ENCODE assay signal across 8 cellular contexts in genomic region chr11:16946477-16947282, GRCh38.
DNase-seq lines count a peak whose midpoint lies in the region; ATAC-seq, FAIRE-seq and TF ChIP-seq lines count a peak whose summit lies in the region.

No MANE protein-coding gene starts in this region.

- no TSS peak for BruUV-seq in GM12878 (replicated peaks; lab: Mats Ljungman, UMichigan)

- CTCF ChIA-PET in GM12878 (lab: Yijun Ruan, JAX) = interaction anchor here (0.6 to 5.4 kb wide), 15 partner anchors 9 to 207 kb away, joined by 3 to 82 read pairs (median 4); no protein-coding TSS in a partner anchor

- H3K9ac ChIP-seq in GM12878 (ENCODE audit: control insufficient read depth, insufficient read depth, low read length) = peak overlapping the region; percentile 46; the same call in 1 of the 2 replicates

- in situ Hi-C loops in GM12878 (cut with MboI) = loop anchor here (5.0 kb wide), 1 partner anchor 116 kb away; no protein-coding TSS in a partner anchor

- H3K9me3 ChIP-seq in GM12878 (replicated peaks; ENCODE audit: control insufficient read depth, insufficient read depth, low read length) = no peaks in the 10 kb centered on the region

- intact Hi-C loops in GM12878 (cut with micrococcal nuclease; ENCODE audit: unreplicated experiment) = loop anchor here (1.0 to 10.0 kb wide), 6 partner anchors 40 to 556 kb away; partner anchors contain the start of genes PIK3C2A and RPS13
- intact Hi-C loops in activated T-helper 2 cell treated with anti-CD3 and anti-CD28 coated beads, Interferon-gamma antibody, Interleukin-2, Interleukin-4, amounts not matched to agents 10 μg/mL and 5 μg/mL and 100 μg/mL, durations not matched to agents 14 hours and 24 hours and 36 hours (cut with micrococcal nuclease) = loop anchor here (1.0 kb wide), 1 partner anchor 117 kb away; no protein-coding TSS in a partner anchor

- peak overlapping the region; percentile 91 for H2AFZ ChIP-seq in GM12878 (ENCODE audit: control insufficient read depth, low read depth, low read length)

- no peak overlapping the region for H3K27ac Mint-ChIP-seq in activated T-helper 2 cell treated with anti-CD3 and anti-CD28 coated beads, Interferon-gamma antibody, Interleukin-2, Interleukin-4, amounts not matched to agents 10 μg/mL and 5 μg/mL and 100 μg/mL, durations not matched to agents 14 hours and 24 hours and 36 hours

- peaks cover 2% of the 10 kb centered on the region for H3K4me1 Mint-ChIP-seq in activated T-helper 2 cell treated with anti-CD3 and anti-CD28 coated beads, Interferon-gamma antibody, Interleukin-2, Interleukin-4, amounts not matched to agents 10 μg/mL and 5 μg/mL and 100 μg/mL, durations not matched to agents 14 hours and 24 hours and 36 hours (ENCODE audit: low read depth)

- H3K4me1 ChIP-seq in GM12878 (ENCODE audit: control insufficient read depth, insufficient read depth, low read length) = peaks cover 12% of the 10 kb centered on the region

- DNase-seq in GM12891 (ENCODE audit: insufficient read length, low spot score) = no peak
- peak; percentile 72 for DNase-seq in GM12878 (ENCODE audit: low read depth, low spot score)
- DNase-seq in GM19238 (ENCODE audit: insufficient read length, low spot score) = no peak
- DNase-seq in activated T-helper 2 cell treated with anti-CD3 and anti-CD28 coated beads, Interferon-gamma antibody, Interleukin-2, Interleukin-4, amounts not matched to agents 10 μg/mL and 5 μg/mL and 100 μg/mL, durations not matched to agents 14 hours and 24 hours and 36 hours (ENCODE audit: low spot score) = no peak
- DNase-seq in DMS53 treated with DMSO at 0.1 percent for 48 hours (lab: John Stamatoyannopoulos, UW; ENCODE audit: unreplicated experiment) = no peak
- no peak for DNase-seq in NCI-H510A (lab: John Stamatoyannopoulos, UW)

- TF ChIP-seq POLR2A in GM12891 (IDR thresholded peaks at IDR 0.05; ENCODE audit: low read depth, low read length) = no peak
- no peak; the same call in 1 of the 2 replicates for TF ChIP-seq POLR2A in GM12878 (IDR thresholded peaks at IDR 0.05; ENCODE audit: low read depth, low read length)

- WGBS in GM12878 (ENCODE audit: insufficient coverage, insufficient replicate concordance, low lambda C conversion rate, missing lambda C conversion rate) = 7% methylated on average over 6 of the region's 6 CpGs

- H3K27ac ChIP-seq in GM12878 (ENCODE audit: control insufficient read depth, insufficient read depth) = peak overlapping the region; percentile 64

- no peak overlapping the region for H3K4me3 Mint-ChIP-seq in activated T-helper 2 cell treated with anti-CD3 and anti-CD28 coated beads, Interferon-gamma antibody, Interleukin-2, Interleukin-4, amounts not matched to agents 10 μg/mL and 5 μg/mL and 100 μg/mL, durations not matched to agents 14 hours and 24 hours and 36 hours (ENCODE audit: low read depth)

- ATAC-seq in GM21360 (IDR thresholded peaks at IDR 0.05; ENCODE audit: unreplicated experiment) = peak; percentile 52
- peak; percentile 42 for ATAC-seq in HG03139 (IDR thresholded peaks at IDR 0.05; ENCODE audit: unreplicated experiment)
- ATAC-seq in GM12878 = peak; percentile 84

- H3K79me2 ChIP-seq in GM12878 (ENCODE audit: control insufficient read depth, insufficient read depth, low read length) = no peaks in the 10 kb centered on the region

- TF ChIP-seq RAD21 in GM12878 (IDR thresholded peaks at IDR 0.05; ENCODE audit: insufficient read depth, low read depth, low read length) = no peak

- H3K36me3 Mint-ChIP-seq in activated T-helper 2 cell treated with anti-CD3 and anti-CD28 coated beads, Interferon-gamma antibody, Interleukin-2, Interleukin-4, amounts not matched to agents 10 μg/mL and 5 μg/mL and 100 μg/mL, durations not matched to agents 14 hours and 24 hours and 36 hours (ENCODE audit: low read depth) = no peaks in the 10 kb centered on the region

- no peaks in the 10 kb centered on the region for H3K27me3 ChIP-seq in GM12878 (replicated peaks in 1 of 2; ENCODE audit: control insufficient read depth in 2 of 2, insufficient read depth in 2 of 2, low read length in 1 of 2)

- H3K9me3 Mint-ChIP-seq in activated T-helper 2 cell treated with anti-CD3 and anti-CD28 coated beads, Interferon-gamma antibody, Interleukin-2, Interleukin-4, amounts not matched to agents 10 μg/mL and 5 μg/mL and 100 μg/mL, durations not matched to agents 14 hours and 24 hours and 36 hours = no peaks in the 10 kb centered on the region

- no peak for TF ChIP-seq CTCF in GM12878 (IDR thresholded peaks at IDR 0.05 in 2 of 3, conservative IDR thresholded peaks at IDR 0.05 in 1 of 3; ENCODE audit: control insufficient read depth in 2 of 3, extremely low read depth in 1 of 3, insufficient read depth in 1 of 3, low read depth in 3 of 3, low read length in 3 of 3)

- peak; percentile 52 for FAIRE-seq in GM12891 (lab: Jason Lieb, UNC)
- FAIRE-seq in GM12878 (lab: Jason Lieb, UNC) = peak; percentile 77

- peak overlapping the region; percentile 77 for H3K4me2 ChIP-seq in GM12878 (ENCODE audit: control insufficient read depth, insufficient read depth)

- peaks cover 8% of the 10 kb centered on the region for H3K27me3 Mint-ChIP-seq in activated T-helper 2 cell treated with anti-CD3 and anti-CD28 coated beads, Interferon-gamma antibody, Interleukin-2, Interleukin-4, amounts not matched to agents 10 μg/mL and 5 μg/mL and 100 μg/mL, durations not matched to agents 14 hours and 24 hours and 36 hours (ENCODE audit: low read depth)

- POLR2A ChIA-PET in GM12878 (lab: Charles Lee) = interaction anchor here (0.6 kb wide), 1 partner anchor 431 kb away, joined by 3 read pairs; no protein-coding TSS in a partner anchor

- H3K36me3 ChIP-seq in GM12878 (ENCODE audit: control insufficient read depth in 2 of 2, insufficient read depth in 2 of 2, low read length in 1 of 2) = no peaks in the 10 kb centered on the region

- H3K4me3 ChIP-seq in GM12878 = peak overlapping the region; percentile 39; the same call in 1 of the 2 replicates

- SMC1A ChIA-PET in GM12878 (lab: Charles Lee; ENCODE audit: uncharacterized antibody, unreplicated experiment) = interaction anchor here (0.8 to 5.1 kb wide), 18 partner anchors 9 to 261 kb away, joined by 3 to 41 read pairs (median 4); partner anchors contain the start of gene PIK3C2A

- RAD21 ChIA-PET in GM12878 (lab: Charles Lee; ENCODE audit: unreplicated experiment) = interaction anchor here (0.6 to 8.6 kb wide), 18 partner anchors 10 to 409 kb away, joined by 3 to 89 read pairs (median 4); partner anchors contain the start of gene RPS13

- no peak for TF ChIP-seq EP300 in GM12878 (IDR thresholded peaks at IDR 0.05; ENCODE audit: borderline replicate concordance in 1 of 2, control insufficient read depth in 1 of 2, low read depth in 2 of 2, low read length in 2 of 2)

- no peaks in the 10 kb centered on the region for H4K20me1 ChIP-seq in GM12878 (ENCODE audit: control insufficient read depth, insufficient read depth)

TF ChIP-seq in GM12891, 5 proteins besides CTCF, POLR2A, EP300 and RAD21:
- TF ChIP-seq POU2F2 (IDR thresholded peaks at IDR 0.05; ENCODE audit: low read depth, low read length) (peak; percentile 80; the same call in 1 of the 2 replicates), POLR2AphosphoS5 (IDR thresholded peaks at IDR 0.05; ENCODE audit: low read depth, low read length) (no peak)

TF ChIP-seq in GM12878, 131 proteins besides CTCF, POLR2A, EP300 and RAD21 (continues in another document):
- no peak; a peak in 1 of 4 replicates for TF ChIP-seq BHLHE40 (IDR thresholded peaks at IDR 0.05; ENCODE audit: borderline replicate concordance in 1 of 2, low read depth in 2 of 2, low read length in 1 of 2)
- TF ChIP-seq E2F8 (IDR thresholded peaks at IDR 0.05; ENCODE audit: low read depth, partially characterized antibody) = no peak
- no peak for TF ChIP-seq EZH2 (IDR thresholded peaks at IDR 0.05; ENCODE audit: borderline replicate concordance, control insufficient read depth, low read depth, low read length)
- no peak for TF ChIP-seq ZBTB11 (CRISPR knock-in tag; IDR thresholded peaks at IDR 0.05)
